ENCODE assay signal across 11 cellular contexts in the genomic region with DNA sequence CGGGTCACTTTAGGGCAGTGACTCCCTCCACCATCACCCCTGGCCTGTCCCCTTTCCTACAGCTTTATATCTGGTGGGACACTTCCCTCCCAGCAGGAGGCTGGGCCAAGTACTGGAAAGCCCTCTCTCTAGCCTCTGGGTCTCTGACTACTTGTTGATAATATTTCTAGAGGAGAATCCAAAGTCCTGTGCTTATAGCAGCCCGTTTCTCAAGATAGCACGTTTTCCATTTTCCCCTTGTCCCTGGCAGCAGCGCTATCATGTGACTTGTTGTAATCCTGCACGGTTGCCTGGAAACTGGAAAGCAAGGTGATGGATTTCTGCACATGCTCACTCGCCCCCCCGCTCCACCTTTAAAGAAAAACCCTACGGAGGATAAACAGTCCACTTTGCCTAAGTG. TPM values are rescaled to one million over a fixed set of nuclear protein-coding genes. Genes with fewer than 3 reads are reported as not detected.
A peak's percentile ranks its signal among the peaks of the same experiment; 100 is the strongest.
DNase-seq lines count a peak whose midpoint lies in the region; ATAC-seq, FAIRE-seq and TF ChIP-seq lines count a peak whose summit lies in the region.
"Had no signal": no experiment of that assay in that cellular context is flagged by ENCODE, and none has a peak within 500 bp of the region (broad histone marks: within the 10 kb centered on the region; RNA-seq: fewer than 3 reads in every experiment).

No MANE protein-coding gene starts in this region.

- H4K20me1 ChIP-seq in neural cell (ENCODE audit: insufficient read depth) = peaks cover 3% of the 10 kb centered on the region

- no peaks in the 10 kb centered on the region for H3K9me2 ChIP-seq in neural cell (ENCODE audit: insufficient read depth, low read length)

- H3K27ac Mint-ChIP-seq in glutamatergic neuron (ENCODE audit: unreplicated experiment) = no peak overlapping the region

- H3K36me3 Mint-ChIP-seq in glutamatergic neuron (ENCODE audit: unreplicated experiment) = no peaks in the 10 kb centered on the region

- H3K4me3 ChIP-seq in dorsolateral prefrontal cortex = peak overlapping the region in 13 of 59 donors; percentile 2 to 38 (median 10)
- H3K4me3 ChIP-seq in neural cell (ENCODE audit: low read length) = peak overlapping the region; percentile 53

- H3K9ac ChIP-seq in neural cell (ENCODE audit: low read length) = peak overlapping the region; percentile 58

- peaks cover 7% of the 10 kb centered on the region for H3K27me3 Mint-ChIP-seq in glutamatergic neuron (ENCODE audit: unreplicated experiment)

- FAIRE-seq in RCC 7860 (lab: Jason Lieb, UNC) = no peak

- peak overlapping the region in 44 of 59 donors; percentile 10 to 75 (median 52) for H3K27ac ChIP-seq in dorsolateral prefrontal cortex
- peak overlapping the region; percentile 77 for H3K27ac ChIP-seq in neural cell (ENCODE audit: low read length)
- H3K27ac ChIP-seq: C4-2B had no signal

- TF ChIP-seq RAD21 in neural cell (conservative IDR thresholded peaks at IDR 0.05) = peak; percentile 30

- no peaks in the 10 kb centered on the region for H3K36me3 ChIP-seq in neural cell (ENCODE audit: insufficient read depth, low read length)

- H2AFZ ChIP-seq in neural cell (ENCODE audit: low read depth, low read length) = peak overlapping the region; percentile 16

- peaks cover 9% of the 10 kb centered on the region for H3K9me3 Mint-ChIP-seq in glutamatergic neuron (ENCODE audit: unreplicated experiment)

- H3K4me1 Mint-ChIP-seq in glutamatergic neuron (ENCODE audit: low read depth, unreplicated experiment) = peaks cover 3% of the 10 kb centered on the region

- TF ChIP-seq EP300 in neural cell (conservative IDR thresholded peaks at IDR 0.05; ENCODE audit: poor library complexity, severe bottlenecking) = peak; percentile 53

- H3F3A ChIP-seq in neural cell (ENCODE audit: insufficient read depth, low read length, poor library complexity, severe bottlenecking) = no peaks in the 10 kb centered on the region

- H3K79me2 ChIP-seq in neural cell (replicated peaks; ENCODE audit: insufficient read depth, low read length) = no peaks in the 10 kb centered on the region

- no peak for ATAC-seq in GM19351 (IDR thresholded peaks at IDR 0.05; ENCODE audit: unreplicated experiment)
- ATAC-seq in GM18868 (IDR thresholded peaks at IDR 0.05; ENCODE audit: unreplicated experiment) = no peak

- no peaks in the 10 kb centered on the region for H3K9me3 ChIP-seq in neural cell (ENCODE audit: low read length)

- intact Hi-C loops in dorsolateral prefrontal cortex (cut with DNase I) = no loop called here

- H3K27me3 ChIP-seq in dorsolateral prefrontal cortex (no peaks in the 10 kb centered on the region), neural cell (ENCODE audit: insufficient read depth, low read depth, low read length) (no peaks in the 10 kb centered on the region)

- peak overlapping the region; percentile 64 for H3K4me2 ChIP-seq in neural cell (ENCODE audit: low read length)

- H3K4me3 Mint-ChIP-seq in glutamatergic neuron (ENCODE audit: unreplicated experiment) = no peak overlapping the region

- DNase-seq in DMS 273 treated with DMSO at 0.1 percent for 48 hours (lab: John Stamatoyannopoulos, UW) (peak; percentile 53), NCI-H345 (lab: John Stamatoyannopoulos, UW) (peak; percentile 77), dorsolateral prefrontal cortex (peak in 4 of 10 donors; percentile 54 to 63 (median 58)), glutamatergic neuron (no peak), RCC 7860 (ENCODE audit: low spot score) (no peak)
- DNase-seq: NCI-H446 treated with DMSO at 0.1 percent for 48 hours; stimulated activated CD4-positive, alpha-beta T cell treated with anti-CD3 and anti-CD28 coated beads, Interleukin-4, amount 100 ng/mL, for 4 hours had no signal

- no peak for TF ChIP-seq CTCF in dorsolateral prefrontal cortex (IDR thresholded peaks at IDR 0.05 in 54 of 56, conservative IDR thresholded peaks at IDR 0.05 in 2 of 56; ENCODE audit: low read depth in 1 of 56, partially characterized antibody in 56 of 56)
- no peak for TF ChIP-seq CTCF in neural cell (IDR thresholded peaks at IDR 0.05; ENCODE audit: poor library complexity, severe bottlenecking)
- TF ChIP-seq CTCF in glutamatergic neuron (IDR thresholded peaks at IDR 0.05; ENCODE audit: partially characterized antibody, unreplicated experiment) = no peak

TF ChIP-seq in neural cell, 6 proteins besides CTCF, POLR2A, EP300 and RAD21:
- TF ChIP-seq MXI1 (conservative IDR thresholded peaks at IDR 0.05; ENCODE audit: poor library complexity, severe bottlenecking) = peak; percentile 86
- TF ChIP-seq POLR2AphosphoS5 (IDR thresholded peaks at IDR 0.05) = peak; percentile 27
- TF ChIP-seq SMC3 (conservative IDR thresholded peaks at IDR 0.05; ENCODE audit: poor library complexity) = peak; percentile 16
- no peak for TF ChIP-seq REST (IDR thresholded peaks at IDR 0.05; ENCODE audit: borderline replicate concordance)
TF ChIP-seq in neural cell: peak in this region for 3.

RNA-seq across cellular contexts. Expression of gene AXIN2, which starts 3.3 kb away (rescaled TPM):
- total RNA-seq in dorsolateral prefrontal cortex (10 to 100 TPM; 15.2 to 39.9 (median 25.9) TPM), glutamatergic neuron (ENCODE audit: unreplicated experiment) (26.5 TPM)
- 26.7 and 33.1 TPM in 2 replicates for polyA plus RNA-seq in neural cell
- 51.4 and 54.0 TPM in 2 replicates for polyA minus RNA-seq in neural cell

Comparison
In these comparisons a context has a peak if more than half of its experiments do, and no peak if none do; other contexts are left out.
1. DNase-seq: peak in DMS 273 treated with DMSO at 0.1 percent for 48 hours (single experiment) and NCI-H345 (single experiment); none in glutamatergic neuron (single experiment) and RCC 7860 (single experiment).